8 cellular contexts compared by ENCODE assay signal in genomic region chr5:55226934-55227737, GRCh38. TPM values are rescaled to one million over a fixed set of nuclear protein-coding genes. Genes with fewer than 3 reads are reported as not detected.
DNase-seq lines count a peak whose midpoint lies in the region; ATAC-seq and TF ChIP-seq lines count a peak whose summit lies in the region.

Gene MCIDAS (minus strand): TSS chr5:55227315. CDS start chr5:55227138, 177 bp downstream.

- TF ChIP-seq CTCF in SU-DHL-6 (IDR thresholded peaks at IDR 0.05; ENCODE audit: insufficient read depth, low read length, poor library complexity, severe bottlenecking): peak; percentile 17
- TF ChIP-seq CTCF in body of pancreas (IDR thresholded peaks at IDR 0.05): peak; percentile 27 to 56 (median 41)

- no peaks in the 10 kb centered on the region for H3K9me3 ChIP-seq in SU-DHL-6 (ENCODE audit: insufficient read depth, low read length)
- no peaks in the 10 kb centered on the region for H3K9me3 ChIP-seq in body of pancreas

- TF ChIP-seq POLR2A in body of pancreas (IDR thresholded peaks at IDR 0.05): no peak

- H3K9me2 ChIP-seq in SU-DHL-6 (replicated peaks; ENCODE audit: insufficient read depth, low read length): no peaks in the 10 kb centered on the region

- peak within 1 kb of the TSS; percentile 58 for H3K4me3 ChIP-seq in Jurkat, Clone E6-1 (ENCODE audit: low read length)
- H3K4me3 ChIP-seq in SU-DHL-6 (ENCODE audit: insufficient read depth, low read length, poor library complexity, severe bottlenecking) (peak within 1 kb of the TSS; percentile 61), body of pancreas (peak within 1 kb of the TSS; percentile 21 to 32)

- WGBS in body of pancreas, 2 donors: 0 to 1% methylated on average over 10 to 85 of the region's 85 CpGs

- DNase-seq in DMS 273 (lab: John Stamatoyannopoulos, UW; ENCODE audit: unreplicated experiment): peak; percentile 94
- peak; percentile 66 for DNase-seq in Jurkat, Clone E6-1 (ENCODE audit: low read depth, low spot score)
- peak; percentile 76 to 87 (median 80) for DNase-seq in body of pancreas
- peak; percentile 26 for DNase-seq in kidney glomerular epithelial cell (lab: John Stamatoyannopoulos, UW)
- DNase-seq in stimulated activated CD8-positive, alpha-beta memory T cell treated with anti-CD3 and anti-CD28 coated beads, Interleukin-15, amount 100 ng/mL, for 48 hours (ENCODE audit: low read depth in 2 of 2): peak; percentile 58 to 59
- DNase-seq in effector CD8-positive, alpha-beta T cell (lab: John Stamatoyannopoulos, UW): no peak

- H3K4me1 ChIP-seq in body of pancreas: peaks cover 35% of the 10 kb centered on the region

- H2AFZ ChIP-seq in SU-DHL-6 (ENCODE audit: low read depth, low read length, severe bottlenecking): peak within 1 kb of the TSS; percentile 95

- H3K27ac ChIP-seq in SU-DHL-6 (ENCODE audit: low read depth, low read length): peak within 1 kb of the TSS; percentile 29; the same call in 1 of the 2 replicates
- H3K27ac ChIP-seq in body of pancreas: peak within 1 kb of the TSS in 3 of 4 donors; percentile 24 to 62 (median 47)

- H4K20me1 ChIP-seq in SU-DHL-6 (ENCODE audit: low read depth, low read length): no peaks in the 10 kb centered on the region

- no peaks in the 10 kb centered on the region for H3K79me2 ChIP-seq in SU-DHL-6 (ENCODE audit: insufficient read depth, low read length)

- H3K27me3 ChIP-seq in SU-DHL-6 (ENCODE audit: low read length) (no peaks in the 10 kb centered on the region), body of pancreas (no peaks in the 10 kb centered on the region)

- peak within 1 kb of the TSS; percentile 67 for H3K9ac ChIP-seq in SU-DHL-6 (ENCODE audit: low read length)

- ATAC-seq in GM21447 (IDR thresholded peaks at IDR 0.05; ENCODE audit: unreplicated experiment) (peak; percentile 42), body of pancreas (peak; percentile 86)

- H3K4me2 ChIP-seq in SU-DHL-6 (ENCODE audit: low read depth, low read length, poor library complexity, severe bottlenecking): peak within 1 kb of the TSS; percentile 71

- no peaks in the 10 kb centered on the region for H3F3A ChIP-seq in SU-DHL-6 (ENCODE audit: insufficient read depth)

- H3K36me3 ChIP-seq in SU-DHL-6 (ENCODE audit: low read length): no peaks in the 10 kb centered on the region
- no peaks in the 10 kb centered on the region for H3K36me3 ChIP-seq in body of pancreas (replicated peaks in 1 of 2; ENCODE audit: insufficient read depth in 1 of 2, low read depth in 2 of 2)

- intact Hi-C loops in body of pancreas (cut with DNase I): loop anchor here (5.0 kb wide), 1 partner anchor 45 kb away; no protein-coding TSS in a partner anchor

RNA-seq across cellular contexts. Expression of gene MCIDAS, which starts in this region (rescaled TPM):
- polyA plus RNA-seq in Jurkat, Clone E6-1 (2012; ENCODE audit: insufficient read depth, insufficient read length): 4.4 TPM
- 1 to 10 TPM in 1 of 2 donors, not detected in 1; 1.3 TPM for total RNA-seq in body of pancreas
